In genomic region chr5:77518304-77518703, GRCh38 we compare ENCODE assay signal across 11 cellular contexts. TPM values are rescaled to one million over a fixed set of nuclear protein-coding genes. Genes with fewer than 3 reads are reported as not detected.
DNase-seq lines count a peak whose midpoint lies in the region; TF ChIP-seq lines count a peak whose summit lies in the region.
"Had no signal": no experiment of that assay in that cellular context is flagged by ENCODE, and none has a peak within 500 bp of the region (broad histone marks: within the 10 kb centered on the region; RNA-seq: fewer than 3 reads in every experiment).

No MANE protein-coding gene starts in this region.

- H3K27me3 ChIP-seq in esophagus squamous epithelium = peaks cover 0 to 10% (median 0%) of the 10 kb centered on the region in 4 donors
- H3K27me3 ChIP-seq: gastrocnemius medialis, sigmoid colon had no signal

- no peak overlapping the region for H3K27ac ChIP-seq in esophagus squamous epithelium
- H3K27ac ChIP-seq: gastrocnemius medialis, sigmoid colon had no signal

- H3K36me3 ChIP-seq in esophagus squamous epithelium = no peaks in the 10 kb centered on the region
- H3K36me3 ChIP-seq: gastrocnemius medialis, sigmoid colon had no signal

- 51 to 56% methylated on average over 2 of the region's 2 CpGs for WGBS in esophagus squamous epithelium, 2 donors

- peak in 2 of 6 experiments; percentile 7 to 10 for TF ChIP-seq CTCF in esophagus squamous epithelium (IDR thresholded peaks at IDR 0.05)

- intact Hi-C loops in esophagus squamous epithelium (cut with DNase I) = no loop called here

- H3K4me1 ChIP-seq in esophagus squamous epithelium = no peaks in the 10 kb centered on the region
- H3K4me1 ChIP-seq: gastrocnemius medialis, sigmoid colon had no signal

- TF ChIP-seq POLR2A in esophagus squamous epithelium (IDR thresholded peaks at IDR 0.05) = no peak

- peak; percentile 63 for DNase-seq in DMS 273 (lab: John Stamatoyannopoulos, UW; ENCODE audit: unreplicated experiment)
- no peak for DNase-seq in DMS 273 treated with DMSO at 0.1 percent for 48 hours (lab: John Stamatoyannopoulos, UW)
- DNase-seq in LHCN-M2 (ENCODE audit: low read depth) = peak; percentile 5
- DNase-seq in SK-MEL-5 (ENCODE audit: low read depth, low spot score) = peak; percentile 62
- DNase-seq in lung microvascular endothelial cell (ENCODE audit: low read depth in 2 of 2) = peak; percentile 6 to 51
- DNase-seq in stimulated activated CD4-positive, alpha-beta T cell treated with anti-CD3 and anti-CD28 coated beads, Interleukin-15, amount 100 ng/mL, for 24 hours = no peak
- no peak for DNase-seq in esophagus squamous epithelium (lab: John Stamatoyannopoulos, UW)
- no peak for DNase-seq in NCI-H446 treated with DMSO at 0.1 percent for 48 hours (lab: John Stamatoyannopoulos, UW)
- DNase-seq: 8988T, gastrocnemius medialis, sigmoid colon had no signal

- no peak overlapping the region for H3K4me3 ChIP-seq in esophagus squamous epithelium
- H3K4me3 ChIP-seq: gastrocnemius medialis, sigmoid colon had no signal

- in situ Hi-C loops in SK-MEL-5 (cut with HindIII; ENCODE audit: low pct_unique_long_range_greater_than_20kb, low sequenced_read_pairs) = no loop called here

- H3K9me3 ChIP-seq in esophagus squamous epithelium = no peaks in the 10 kb centered on the region
- H3K9me3 ChIP-seq: gastrocnemius medialis, sigmoid colon had no signal

RNA-seq across cellular contexts. Expression of gene WDR41, which starts 26.2 kb away (rescaled TPM):
- total RNA-seq in LHCN-M2 (2014; rRNA removed) = 68.4 and 72.1 TPM in 2 replicates
- polyA plus RNA-seq in LHCN-M2 (2012) = 44.3 TPM
- total RNA-seq in SK-MEL-5 (2014; rRNA removed; shearing (Covaris generic)) = 64.5 and 68.8 TPM in 2 replicates
- 48.0 and 49.9 TPM in 2 replicates for polyA plus RNA-seq in SK-MEL-5 (2015; cell fraction: cytosol; rRNA removed)
- 41.3 and 57.8 TPM in 2 replicates for polyA plus RNA-seq in SK-MEL-5 (2015; cell fraction: nucleus; rRNA removed)
- 44.7 and 51.0 TPM in 2 replicates for total RNA-seq in lung microvascular endothelial cell
- 10 to 100 TPM; 17.4 to 58.6 (median 38.9) TPM for total RNA-seq in esophagus squamous epithelium

Comparison
In these comparisons a context has a peak if more than half of its experiments do, and no peak if none do; other contexts are left out.
1. DNase-seq: peak in DMS 273 (single experiment), LHCN-M2 (single experiment), SK-MEL-5 (single experiment) and lung microvascular endothelial cell (2 of 2); none in DMS 273 treated with DMSO at 0.1 percent for 48 hours (single experiment), stimulated activated CD4-positive, alpha-beta T cell treated with anti-CD3 and anti-CD28 coated beads, Interleukin-15, amount 100 ng/mL, for 24 hours (single experiment), esophagus squamous epithelium (single experiment) and NCI-H446 treated with DMSO at 0.1 percent for 48 hours (single experiment).